ENCODE assay signal across 25 cellular contexts in the genomic region with DNA sequence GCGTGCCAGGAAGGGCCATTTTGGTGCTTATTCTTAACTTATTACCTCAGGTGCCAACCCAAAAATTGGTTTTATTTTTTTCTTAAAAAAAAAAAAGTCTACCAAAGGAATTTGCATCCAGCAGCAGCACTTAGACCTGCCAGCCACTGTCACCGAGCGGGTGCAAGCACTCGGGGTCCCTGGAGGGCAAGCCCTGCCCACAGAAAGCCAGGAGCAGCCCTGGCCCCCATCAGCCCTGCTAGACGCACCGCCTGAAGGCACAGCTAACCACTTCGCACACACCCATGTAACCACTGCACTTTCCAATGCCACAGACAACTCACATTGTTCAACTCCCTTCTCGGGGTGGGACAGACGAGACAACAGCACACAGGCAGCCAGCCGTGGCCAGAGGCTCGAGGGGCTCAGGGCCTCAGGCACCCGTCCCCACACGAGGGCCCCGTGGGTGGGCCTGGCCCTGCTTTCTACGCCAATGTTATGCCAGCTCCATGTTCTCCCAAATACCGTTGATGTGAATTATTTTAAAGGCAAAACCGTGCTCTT.
"Had no signal": no experiment of that assay in that cellular context is flagged by ENCODE, and none has a peak within 500 bp of the region (broad histone marks: within the 10 kb centered on the region; RNA-seq: fewer than 3 reads in every experiment).

No MANE protein-coding gene starts in this region.

- H3K9ac ChIP-seq: parathyroid adenoma had no signal

- H3K27me3 ChIP-seq: esophagus muscularis mucosa, stomach, suprapubic skin had no signal

- FAIRE-seq: frontal cortex, islet of Langerhans, TTC549 had no signal

- H3K4me3 Mint-ChIP-seq: activated T-cell treated with anti-CD3 and anti-CD28 coated beads, Interleukin-2, amount 50 U/mL, for 24 hours; activated T-helper 17 cell treated with anti-CD3 and anti-CD28 coated beads, Interleukin-2, amount 50 U/mL, for 72 hours; brain; dendritic cell treated with granulocyte-macrophage colony-stimulating factor and Interleukin-4, amounts not matched to agents 40 ng/mL and 50 ng/mL, for 4 days; memory B cell; nephron; type B pancreatic cell had no signal

- H3K27ac Mint-ChIP-seq: activated naive CD4-positive, alpha-beta T cell treated with anti-CD3 and anti-CD28 coated beads, Interleukin-2, amount 50 U/mL, for 72 hours; activated T-cell treated with anti-CD3 and anti-CD28 coated beads, Interleukin-2, amount 50 U/mL, for 24 hours; activated T-helper 17 cell treated with anti-CD3 and anti-CD28 coated beads, Interleukin-2, amount 50 U/mL, for 72 hours; dendritic cell treated with granulocyte-macrophage colony-stimulating factor and Interleukin-4, amounts not matched to agents 40 ng/mL and 50 ng/mL, for 4 days; memory B cell; nephron; type B pancreatic cell had no signal

- ATAC-seq: activated naive CD4-positive, alpha-beta T cell treated with anti-CD3 and anti-CD28 coated beads, Interleukin-2, amount 50 U/mL, for 72 hours; activated T-helper 17 cell treated with anti-CD3 and anti-CD28 coated beads, Interleukin-2, amount 50 U/mL, for 72 hours; left cardiac atrium; right cardiac atrium had no signal

- DNase-seq: activated CD4-positive, alpha-beta T cell treated with anti-CD3 and anti-CD28 coated beads for 1 hour; activated CD4-positive, alpha-beta T cell treated with anti-CD3 and anti-CD28 coated beads, Interleukin-2, amount 50 U/mL, for 1 hour; activated CD8-positive, alpha-beta memory T cell treated with anti-CD3 and anti-CD28 coated beads, Interleukin-2, amount 50 U/mL, for 4 hours; activated T-cell treated with anti-CD3 and anti-CD28 coated beads, Interleukin-2, amount 50 U/mL, for 24 hours; aorta; effector CD4-positive, alpha-beta T cell; hippocampal formation; left cardiac atrium; stimulated activated CD4-positive, alpha-beta T cell treated with anti-CD3 and anti-CD28 coated beads, Interleukin-1b, Interleukin-23, amount 100 ng/mL, for 48 hours; stomach; T-helper 1 cell had no signal

- H3K9me3 Mint-ChIP-seq: activated naive CD4-positive, alpha-beta T cell treated with anti-CD3 and anti-CD28 coated beads, Interleukin-2, amount 50 U/mL, for 72 hours; activated T-cell treated with anti-CD3 and anti-CD28 coated beads, Interleukin-2, amount 50 U/mL, for 24 hours; activated T-helper 17 cell treated with anti-CD3 and anti-CD28 coated beads, Interleukin-2, amount 50 U/mL, for 72 hours; brain; dendritic cell treated with granulocyte-macrophage colony-stimulating factor and Interleukin-4, amounts not matched to agents 40 ng/mL and 50 ng/mL, for 4 days; memory B cell; nephron; type B pancreatic cell had no signal

- H3K27ac ChIP-seq: esophagus muscularis mucosa, parathyroid adenoma, suprapubic skin had no signal

- H3K79me2 ChIP-seq: parathyroid adenoma had no signal

- H3K4me3 ChIP-seq: esophagus muscularis mucosa, stomach, suprapubic skin had no signal

- H3K9me3 ChIP-seq: esophagus muscularis mucosa, stomach, suprapubic skin had no signal

- H3K27me3 Mint-ChIP-seq: brain, type B pancreatic cell had no signal

- H2AFZ ChIP-seq: parathyroid adenoma had no signal

- H3K36me3 Mint-ChIP-seq: activated naive CD4-positive, alpha-beta T cell treated with anti-CD3 and anti-CD28 coated beads, Interleukin-2, amount 50 U/mL, for 72 hours; memory B cell had no signal
